In the genomic region with DNA sequence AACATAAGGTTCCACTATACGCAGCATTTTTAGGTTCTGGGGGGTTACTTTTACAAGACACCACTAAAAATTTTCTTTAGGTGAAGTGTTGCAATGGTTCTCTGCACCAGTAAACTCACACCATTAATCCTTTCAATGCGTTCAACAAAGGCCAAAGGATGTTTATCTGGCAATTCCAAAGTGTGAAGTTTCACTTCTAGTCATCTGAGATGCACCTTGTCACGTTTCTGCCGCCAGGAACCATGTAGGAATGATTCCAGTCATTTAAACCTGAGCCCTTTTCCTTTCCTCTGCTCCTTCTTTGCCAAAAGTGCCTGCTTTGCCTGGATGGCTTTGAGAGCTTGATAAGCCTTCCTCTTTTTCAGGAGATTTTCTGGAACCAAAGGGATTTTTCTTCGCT, we compare ENCODE assay signal across 39 cellular contexts.
"Had no signal": no experiment of that assay in that cellular context is flagged by ENCODE, and none has a peak within 500 bp of the region (broad histone marks: within the 10 kb centered on the region; RNA-seq: fewer than 3 reads in every experiment).

No MANE protein-coding gene starts in this region.

- H3K9me3 ChIP-seq: adrenal gland, ascending aorta, body of pancreas, breast epithelium had no signal

- H3K4me1 ChIP-seq: adrenal gland, body of pancreas, breast epithelium had no signal

- H3K27ac ChIP-seq: adrenal gland, ascending aorta, body of pancreas, brain microvascular endothelial cell, breast epithelium, cardiac muscle cell had no signal

- ATAC-seq: activated naive CD4-positive, alpha-beta T cell treated with anti-CD3 and anti-CD28 coated beads, Interleukin-2, amount 50 U/mL, for 72 hours; activated naive CD8-positive, alpha-beta T cell treated with anti-CD3 and anti-CD28 coated beads, Interleukin-2, amount 50 U/mL, for 24 hours; activated T-cell treated with anti-CD3 and anti-CD28 coated beads, Interleukin-2, amount 50 U/mL, for 4 hours; activated T-cell treated with anti-CD3 and anti-CD28 coated beads, Interleukin-2, amount 50 U/mL, for 72 hours; activated T-helper 17 cell treated with anti-CD3 and anti-CD28 coated beads, Interleukin-2, amount 50 U/mL, for 72 hours; body of pancreas had no signal

- DNase-seq: activated effector memory CD4-positive, alpha-beta T cell treated with anti-CD3 and anti-CD28 coated beads, Interleukin-2, amount 50 U/mL, for 16 hours; activated effector memory CD4-positive, alpha-beta T cell treated with Interleukin-2 at 50 U/mL for 16 hours; activated gamma-delta T cell; activated gamma-delta T cell treated with Interleukin-2 at 50 U/mL for 16 hours; activated naive CD4-positive, alpha-beta T cell; activated naive CD4-positive, alpha-beta T cell treated with anti-CD3 and anti-CD28 coated beads for 36 hours; activated naive CD4-positive, alpha-beta T cell treated with anti-CD3 and anti-CD28 coated beads, Interleukin-2, amount 10 ng/mL, durations not matched to agents 7 days and 5 days; activated naive CD4-positive, alpha-beta T cell treated with anti-CD3 and anti-CD28 coated beads, Interleukin-2, amount 50 U/mL, for 16 hours; activated naive CD4-positive, alpha-beta T cell treated with Interleukin-2 at 50 U/mL for 16 hours; activated naive CD8-positive, alpha-beta T cell treated with anti-CD3 and anti-CD28 coated beads for 36 hours; activated naive CD8-positive, alpha-beta T cell treated with anti-CD3 and anti-CD28 coated beads, Interleukin-2, amount 10 ng/mL, durations not matched to agents 7 days and 5 days; activated naive CD8-positive, alpha-beta T cell treated with anti-CD3 and anti-CD28 coated beads, Interleukin-2, amount 50 U/mL, for 24 hours; activated T-cell treated with anti-CD3 and anti-CD28 coated beads, Interleukin-2, amount 50 U/mL, for 1 hour; activated T-cell treated with anti-CD3 and anti-CD28 coated beads, Interleukin-2, amount 50 U/mL, for 4 hours; activated T-cell treated with anti-CD3 and anti-CD28 coated beads, Interleukin-2, amount 50 U/mL, for 48 hours; activated T-cell treated with anti-CD3 and anti-CD28 coated beads, Interleukin-2, amount 50 U/mL, for 72 hours; adrenal gland; amniotic stem cell; amygdala; anterior cingulate cortex; aorta; body of pancreas; brain microvascular endothelial cell; caudate nucleus; central memory CD4-positive, alpha-beta T cell; cerebellar nuclear complex had no signal

- H3K27me3 ChIP-seq: adrenal gland, ascending aorta, body of pancreas, brain microvascular endothelial cell, breast epithelium, cardiac muscle cell had no signal

- H3K4me3 Mint-ChIP-seq: activated naive CD4-positive, alpha-beta T cell treated with anti-CD3 and anti-CD28 coated beads for 36 hours; activated naive CD4-positive, alpha-beta T cell treated with anti-CD3 and anti-CD28 coated beads, Interleukin-2, amount 10 ng/mL, durations not matched to agents 7 days and 5 days; activated naive CD4-positive, alpha-beta T cell treated with anti-CD3 and anti-CD28 coated beads, Interleukin-2, amount 50 U/mL, for 24 hours; activated naive CD8-positive, alpha-beta T cell; activated naive CD8-positive, alpha-beta T cell treated with anti-CD3 and anti-CD28 coated beads for 36 hours; activated naive CD8-positive, alpha-beta T cell treated with anti-CD3 and anti-CD28 coated beads, Interleukin-2, amount 10 ng/mL, durations not matched to agents 7 days and 5 days; activated naive CD8-positive, alpha-beta T cell treated with anti-CD3 and anti-CD28 coated beads, Interleukin-2, amount 50 U/mL, for 24 hours; activated T-cell treated with anti-CD3 and anti-CD28 coated beads, Interleukin-2, amount 50 U/mL, for 4 hours; activated T-cell treated with anti-CD3 and anti-CD28 coated beads, Interleukin-2, amount 50 U/mL, for 72 hours; activated T-helper 1 cell treated with anti-CD3 and anti-CD28 coated beads, Interleukin-12 subunit alpha, Interleukin-12 subunit beta, Interleukin-2, Interleukin-4 antibody, amounts not matched to agents 30 ng/mL and 10 ng/mL and 1 ng/mL, durations not matched to agents 14 hours and 24 hours and 36 hours; activated T-helper 17 cell treated with anti-CD3 and anti-CD28 coated beads, Interleukin-2, amount 50 U/mL, for 72 hours; brain; central memory CD8-positive, alpha-beta T cell had no signal

- H3K4me1 Mint-ChIP-seq: activated T-helper 17 cell treated with anti-CD3 and anti-CD28 coated beads, Interleukin-2, amount 50 U/mL, for 72 hours; brain had no signal

- H3K36me3 ChIP-seq: adrenal gland, ascending aorta, brain microvascular endothelial cell, breast epithelium, cardiac muscle cell had no signal

- H3K9me3 Mint-ChIP-seq: activated naive CD4-positive, alpha-beta T cell treated with anti-CD3 and anti-CD28 coated beads for 36 hours; activated naive CD4-positive, alpha-beta T cell treated with anti-CD3 and anti-CD28 coated beads, Interleukin-2, amount 10 ng/mL, durations not matched to agents 7 days and 5 days; activated naive CD4-positive, alpha-beta T cell treated with anti-CD3 and anti-CD28 coated beads, Interleukin-2, amount 50 U/mL, for 24 hours; activated naive CD4-positive, alpha-beta T cell treated with anti-CD3 and anti-CD28 coated beads, Interleukin-2, amount 50 U/mL, for 72 hours; activated naive CD8-positive, alpha-beta T cell treated with anti-CD3 and anti-CD28 coated beads for 36 hours; activated naive CD8-positive, alpha-beta T cell treated with anti-CD3 and anti-CD28 coated beads, Interleukin-2, amount 50 U/mL, for 24 hours; activated T-cell treated with anti-CD3 and anti-CD28 coated beads, Interleukin-2, amount 50 U/mL, for 4 hours; activated T-helper 17 cell treated with anti-CD3 and anti-CD28 coated beads, Interleukin-2, amount 50 U/mL, for 72 hours; brain; central memory CD8-positive, alpha-beta T cell had no signal

- FAIRE-seq: astrocyte, bronchial epithelial cell had no signal

- H3K36me3 Mint-ChIP-seq: activated naive CD4-positive, alpha-beta T cell treated with anti-CD3 and anti-CD28 coated beads, Interleukin-2, amount 10 ng/mL, durations not matched to agents 7 days and 5 days; activated naive CD4-positive, alpha-beta T cell treated with anti-CD3 and anti-CD28 coated beads, Interleukin-2, amount 50 U/mL, for 24 hours; activated naive CD4-positive, alpha-beta T cell treated with anti-CD3 and anti-CD28 coated beads, Interleukin-2, amount 50 U/mL, for 72 hours; activated naive CD8-positive, alpha-beta T cell treated with anti-CD3 and anti-CD28 coated beads for 36 hours; brain had no signal

- H3K27me3 Mint-ChIP-seq: activated naive CD4-positive, alpha-beta T cell treated with anti-CD3 and anti-CD28 coated beads, Interleukin-2, amount 50 U/mL, for 24 hours; activated naive CD8-positive, alpha-beta T cell treated with anti-CD3 and anti-CD28 coated beads for 36 hours; activated naive CD8-positive, alpha-beta T cell treated with anti-CD3 and anti-CD28 coated beads, Interleukin-2, amount 10 ng/mL, durations not matched to agents 7 days and 5 days; activated naive CD8-positive, alpha-beta T cell treated with anti-CD3 and anti-CD28 coated beads, Interleukin-2, amount 50 U/mL, for 24 hours; activated T-helper 17 cell treated with anti-CD3 and anti-CD28 coated beads, Interleukin-2, amount 50 U/mL, for 72 hours; brain; central memory CD8-positive, alpha-beta T cell had no signal

- H3K4me3 ChIP-seq: adrenal gland, ascending aorta, body of pancreas, breast epithelium, cardiac muscle cell had no signal

- H3K27ac Mint-ChIP-seq: activated naive CD4-positive, alpha-beta T cell treated with anti-CD3 and anti-CD28 coated beads for 36 hours; activated naive CD4-positive, alpha-beta T cell treated with anti-CD3 and anti-CD28 coated beads, Interleukin-2, amount 10 ng/mL, durations not matched to agents 7 days and 5 days; activated naive CD4-positive, alpha-beta T cell treated with anti-CD3 and anti-CD28 coated beads, Interleukin-2, amount 50 U/mL, for 24 hours; activated naive CD4-positive, alpha-beta T cell treated with anti-CD3 and anti-CD28 coated beads, Interleukin-2, amount 50 U/mL, for 72 hours; activated naive CD8-positive, alpha-beta T cell; activated naive CD8-positive, alpha-beta T cell treated with anti-CD3 and anti-CD28 coated beads for 36 hours; activated naive CD8-positive, alpha-beta T cell treated with anti-CD3 and anti-CD28 coated beads, Interleukin-2, amount 10 ng/mL, durations not matched to agents 7 days and 5 days; activated naive CD8-positive, alpha-beta T cell treated with anti-CD3 and anti-CD28 coated beads, Interleukin-2, amount 50 U/mL, for 24 hours; activated T-cell treated with anti-CD3 and anti-CD28 coated beads, Interleukin-2, amount 50 U/mL, for 72 hours; activated T-helper 1 cell treated with anti-CD3 and anti-CD28 coated beads, Interleukin-12 subunit alpha, Interleukin-12 subunit beta, Interleukin-2, Interleukin-4 antibody, amounts not matched to agents 30 ng/mL and 10 ng/mL and 1 ng/mL, durations not matched to agents 14 hours and 24 hours and 36 hours; activated T-helper 17 cell treated with anti-CD3 and anti-CD28 coated beads, Interleukin-2, amount 50 U/mL, for 72 hours; activated T-helper 2 cell treated with anti-CD3 and anti-CD28 coated beads, Interferon-gamma antibody, Interleukin-2, Interleukin-4, amounts not matched to agents 10 μg/mL and 5 μg/mL and 100 μg/mL, durations not matched to agents 14 hours and 24 hours and 36 hours; brain had no signal
